Comparison of ENCODE assay signal across 22 cellular contexts in genomic region chr7:90771281-90771680, GRCh38.
A peak's percentile ranks its signal among the peaks of the same experiment; 100 is the strongest.
DNase-seq lines count a peak whose midpoint lies in the region; ATAC-seq, FAIRE-seq and TF ChIP-seq lines count a peak whose summit lies in the region.
"Had no signal": no experiment of that assay in that cellular context is flagged by ENCODE, and none has a peak within 500 bp of the region (broad histone marks: within the 10 kb centered on the region; RNA-seq: fewer than 3 reads in every experiment).

No MANE protein-coding gene starts in this region.

- no peak overlapping the region for H2BK12ac ChIP-seq in mesenchymal stem cell (ENCODE audit: low read length in 2 of 2)

- TF ChIP-seq CTCF in bronchial epithelial cell (IDR thresholded peaks at IDR 0.05; ENCODE audit: insufficient read depth, low read length, severe bottlenecking): no peak

- no peak overlapping the region for H2BK120ac ChIP-seq in mesenchymal stem cell (ENCODE audit: low read depth, low read length)

- intact Hi-C loops in left cardiac atrium (cut with DNase I): no loop called here

- H3K9ac ChIP-seq in GM23248 (no peak overlapping the region), mesenchymal stem cell (ENCODE audit: low read length) (no peak overlapping the region)
- H3K9ac ChIP-seq: neural progenitor cell had no signal

- 41 to 52% methylated on average over 2 of the region's 2 CpGs for WGBS in GM23248 (ENCODE audit: low coverage in 1 of 2, low lambda C conversion rate in 2 of 2, missing lambda C conversion rate in 2 of 2), 2 experiments
- 84% methylated on average over 2 of the region's 2 CpGs for WGBS in mesenchymal stem cell

- no peak overlapping the region for H2BK5ac ChIP-seq in mesenchymal stem cell (ENCODE audit: low read depth, low read length, poor library complexity, severe bottlenecking)

- no peak overlapping the region for H3K4me3 ChIP-seq in GM23248
- H3K4me3 ChIP-seq in bronchial epithelial cell (ENCODE audit: low read depth, low read length): no peak overlapping the region
- no peak overlapping the region for H3K4me3 ChIP-seq in mesenchymal stem cell (ENCODE audit: insufficient read depth in 1 of 2, low read depth in 1 of 2, low read length in 2 of 2)
- H3K4me3 ChIP-seq: neural progenitor cell, spleen had no signal

- no peak for FAIRE-seq in bronchial epithelial cell (lab: Jason Lieb, UNC)

- H4K8ac ChIP-seq in mesenchymal stem cell (ENCODE audit: low read length): no peak overlapping the region

- H3K23ac ChIP-seq in mesenchymal stem cell (ENCODE audit: low read length in 2 of 2): no peak overlapping the region

- ATAC-seq in GM18511 (IDR thresholded peaks at IDR 0.05; ENCODE audit: unreplicated experiment): no peak
- ATAC-seq in left cardiac atrium: no peak
- ATAC-seq in GM18520 (IDR thresholded peaks at IDR 0.05; ENCODE audit: unreplicated experiment): no peak
- ATAC-seq: activated CD4-positive, CD25-positive, alpha-beta regulatory T cell treated with anti-CD3 and anti-CD28 coated beads, Interleukin-2, amount 50 U/mL, for 24 hours; left lobe of liver had no signal

- DNase-seq in AG08395 (ENCODE audit: low spot score): peak; percentile 7
- DNase-seq in GM23248: peak; percentile 79
- peak; percentile 8 for DNase-seq in bronchial epithelial cell (ENCODE audit: low read depth)
- DNase-seq in mesenchymal stem cell: peak; percentile 50
- no peak for DNase-seq in nucleus accumbens (lab: John Stamatoyannopoulos, UW)
- no peak for DNase-seq in left cardiac atrium
- DNase-seq: activated naive CD4-positive, alpha-beta T cell treated with anti-CD3 and anti-CD28 coated beads for 36 hours; activated T-cell treated with anti-CD3 and anti-CD28 coated beads, Interleukin-2, amount 50 U/mL, for 24 hours; anterior cingulate cortex; cerebellar nuclear complex; effector CD4-positive, alpha-beta T cell; head of caudate nucleus; NCI-H1105 treated with DMSO at 0.1 percent for 48 hours; NCI-H524 treated with DMSO at 0.1 percent for 48 hours; spleen; stimulated activated CD4-positive, alpha-beta T cell treated with anti-CD3 and anti-CD28 coated beads, Interleukin-4, amount 100 ng/mL, for 24 hours; T1000 had no signal

- no peak overlapping the region for H3K4ac ChIP-seq in mesenchymal stem cell (ENCODE audit: low read depth in 1 of 2, low read length in 2 of 2)

- in situ Hi-C loops in GM23248 (cut with MboI): no loop called here

- H3K79me2 ChIP-seq in GM23248 (ENCODE audit: insufficient read depth): peaks cover 64% of the 10 kb centered on the region

- no peak overlapping the region for H3K18ac ChIP-seq in mesenchymal stem cell (ENCODE audit: low read depth in 1 of 2, low read length in 2 of 2)

- no peaks in the 10 kb centered on the region for H3K27me3 ChIP-seq in GM23248 (replicated peaks; ENCODE audit: insufficient read depth)
- no peaks in the 10 kb centered on the region for H3K27me3 ChIP-seq in bronchial epithelial cell (ENCODE audit: control insufficient read depth, insufficient read depth, low read length)
- H3K27me3 ChIP-seq in mesenchymal stem cell (ENCODE audit: control insufficient read depth in 1 of 2, insufficient read depth in 1 of 2, low read length in 2 of 2): no peaks in the 10 kb centered on the region
- H3K27me3 ChIP-seq: neural progenitor cell, spleen had no signal

- H2AK5ac ChIP-seq in mesenchymal stem cell (ENCODE audit: low read length, severe bottlenecking): peak overlapping the region; percentile 58

- H3F3A ChIP-seq in GM23248 (ENCODE audit: insufficient read depth): peaks cover 36% of the 10 kb centered on the region

- peak overlapping the region; percentile 62 for H3K27ac ChIP-seq in GM23248
- H3K27ac ChIP-seq in mesenchymal stem cell (ENCODE audit: low read length, poor library complexity, severe bottlenecking): peak overlapping the region; percentile 6
- H3K27ac ChIP-seq: neural progenitor cell had no signal

- no peak overlapping the region for H2BK15ac ChIP-seq in mesenchymal stem cell (ENCODE audit: low read depth, poor library complexity, severe bottlenecking)

- no peaks in the 10 kb centered on the region for H3K9me2 ChIP-seq in GM23248 (ENCODE audit: insufficient read depth)

- H3K4me2 ChIP-seq in GM23248 (ENCODE audit: unreplicated experiment) (peak overlapping the region; percentile 18), mesenchymal stem cell (ENCODE audit: low read length, poor library complexity, severe bottlenecking) (no peak overlapping the region)
- H3K4me2 ChIP-seq: neural progenitor cell had no signal

- peaks cover 40% of the 10 kb centered on the region for H3K4me1 ChIP-seq in GM23248 (ENCODE audit: insufficient read depth)
- peaks cover 8% of the 10 kb centered on the region for H3K4me1 ChIP-seq in mesenchymal stem cell (ENCODE audit: control insufficient read depth, insufficient read depth, low read depth, low read length)
- H3K4me1 ChIP-seq: spleen had no signal

- H2AFZ ChIP-seq in GM23248 (no peak overlapping the region), mesenchymal stem cell (ENCODE audit: low read depth, low read length) (no peak overlapping the region)
- H2AFZ ChIP-seq: neural progenitor cell had no signal

- H3K9me3 ChIP-seq in GM23248 (ENCODE audit: low read depth) (peaks cover 2% of the 10 kb centered on the region), mesenchymal stem cell (ENCODE audit: control insufficient read depth, low read length) (peaks cover 10% of the 10 kb centered on the region)

- H4K91ac ChIP-seq in mesenchymal stem cell (ENCODE audit: low read length): no peak overlapping the region

- no peaks in the 10 kb centered on the region for H4K20me1 ChIP-seq in GM23248 (ENCODE audit: insufficient read depth)

- peaks cover 11% of the 10 kb centered on the region for H3K79me1 ChIP-seq in mesenchymal stem cell (replicated peaks; ENCODE audit: low read length, poor library complexity, severe bottlenecking)

- no peak overlapping the region for H3K14ac ChIP-seq in mesenchymal stem cell (ENCODE audit: low read length in 2 of 2)

- H3K36me3 ChIP-seq in GM23248 (ENCODE audit: low read depth) (no peaks in the 10 kb centered on the region), bronchial epithelial cell (ENCODE audit: control insufficient read depth, insufficient read depth, low read length) (no peaks in the 10 kb centered on the region), mesenchymal stem cell (ENCODE audit: control insufficient read depth in 1 of 2, insufficient read depth in 2 of 2, low read depth in 1 of 2, low read length in 2 of 2) (peaks cover 0 to 10% of the 10 kb centered on the region in 2 experiments)
- H3K36me3 ChIP-seq: neural progenitor cell had no signal

Comparison
In these comparisons a context has a peak if more than half of its experiments do, and no peak if none do; other contexts are left out.
1. DNase-seq: peak in AG08395 (single experiment), GM23248 (single experiment), bronchial epithelial cell (single experiment) and mesenchymal stem cell (single experiment); none in nucleus accumbens (0 of 56) and left cardiac atrium (single experiment).